In the genomic region with DNA sequence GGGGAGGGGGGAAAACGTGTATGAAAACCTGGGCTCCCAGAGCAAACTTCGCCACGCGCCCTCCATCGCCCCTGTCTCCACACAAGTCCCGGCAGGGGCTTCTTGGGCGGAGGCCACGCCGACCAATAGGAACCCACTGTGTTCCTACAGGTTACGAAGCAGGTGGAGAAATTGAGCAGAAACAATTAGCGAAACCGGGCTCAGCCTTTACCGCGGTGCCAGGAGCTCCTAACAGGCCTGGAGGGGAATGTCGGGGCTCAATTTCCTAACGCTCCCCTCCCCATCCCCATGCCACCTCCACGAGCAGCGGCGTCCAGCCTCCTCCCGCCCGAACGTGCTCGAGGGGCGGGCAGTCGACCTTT, we compare ENCODE assay signal across 8 cellular contexts. TPM values are rescaled to one million over a fixed set of nuclear protein-coding genes. Genes with fewer than 3 reads are reported as not detected.
DNase-seq lines count a peak whose midpoint lies in the region; ATAC-seq and TF ChIP-seq lines count a peak whose summit lies in the region.

No MANE protein-coding gene starts in this region.

- H3K79me1 ChIP-seq in mesendoderm (ENCODE audit: low read length) = no peaks in the 10 kb centered on the region

- no peak overlapping the region for H2BK15ac ChIP-seq in mesendoderm (replicated peaks; ENCODE audit: low read depth)

- H3K4me3 ChIP-seq in mesendoderm (ENCODE audit: low read length) (peak overlapping the region; percentile 28), upper lobe of right lung (peak overlapping the region; percentile 60)

- H3K4me2 ChIP-seq in mesendoderm (ENCODE audit: low read length) = peak overlapping the region; percentile 86

- H2BK5ac ChIP-seq in mesendoderm (ENCODE audit: low read length) = peak overlapping the region; percentile 18

- H4K5ac ChIP-seq in mesendoderm (ENCODE audit: low read length) = no peak overlapping the region

- intact Hi-C loops in upper lobe of right lung (cut with DNase I) = no loop called here

- H3K79me2 ChIP-seq in mesendoderm (ENCODE audit: control insufficient read depth, insufficient read depth, low read length) = peaks cover 2% of the 10 kb centered on the region

- H3K9ac ChIP-seq in mesendoderm (ENCODE audit: low read length) = peak overlapping the region; percentile 61

- no peak overlapping the region for H4K8ac ChIP-seq in mesendoderm (ENCODE audit: low read depth, low read length)

- no peak overlapping the region for H3K27ac Mint-ChIP-seq in activated naive CD4-positive, alpha-beta T cell treated with anti-CD3 and anti-CD28 coated beads, Interleukin-2, amount 10 ng/mL, durations not matched to agents 7 days and 5 days
- H3K27ac Mint-ChIP-seq in activated naive CD8-positive, alpha-beta T cell treated with anti-CD3 and anti-CD28 coated beads for 36 hours = no peak overlapping the region

- H3K56ac ChIP-seq in mesendoderm (ENCODE audit: low read length) = peak overlapping the region; percentile 84

- no peak overlapping the region for H2BK120ac ChIP-seq in mesendoderm (ENCODE audit: low read depth, low read length)

- H3K4ac ChIP-seq in mesendoderm (ENCODE audit: low read depth, low read length) = no peak overlapping the region

- H3K27me3 ChIP-seq in mesendoderm (ENCODE audit: insufficient read depth, low read length, poor library complexity) (peaks cover 15% of the 10 kb centered on the region), upper lobe of right lung (peaks cover 31% of the 10 kb centered on the region)

- H3K9me3 Mint-ChIP-seq in activated naive CD4-positive, alpha-beta T cell treated with anti-CD3 and anti-CD28 coated beads, Interleukin-2, amount 10 ng/mL, durations not matched to agents 7 days and 5 days = no peaks in the 10 kb centered on the region
- no peaks in the 10 kb centered on the region for H3K9me3 Mint-ChIP-seq in activated naive CD8-positive, alpha-beta T cell treated with anti-CD3 and anti-CD28 coated beads for 36 hours

- H3K18ac ChIP-seq in mesendoderm (ENCODE audit: low read length) = peak overlapping the region; percentile 70

- H3K4me3 Mint-ChIP-seq in activated naive CD4-positive, alpha-beta T cell treated with anti-CD3 and anti-CD28 coated beads, Interleukin-2, amount 10 ng/mL, durations not matched to agents 7 days and 5 days = peak overlapping the region; percentile 69
- H3K4me3 Mint-ChIP-seq in activated naive CD8-positive, alpha-beta T cell treated with anti-CD3 and anti-CD28 coated beads for 36 hours = peak overlapping the region; percentile 38

- peak overlapping the region; percentile 75 for H3K23ac ChIP-seq in mesendoderm (ENCODE audit: low read length)

- no peak for ATAC-seq in upper lobe of right lung
- no peak for ATAC-seq in HG03442 (IDR thresholded peaks at IDR 0.05; ENCODE audit: unreplicated experiment)
- no peak for ATAC-seq in GM18858 (IDR thresholded peaks at IDR 0.05; ENCODE audit: unreplicated experiment)

- no peak for DNase-seq in activated naive CD4-positive, alpha-beta T cell treated with anti-CD3 and anti-CD28 coated beads, Interleukin-2, amount 10 ng/mL, durations not matched to agents 7 days and 5 days
- no peak for DNase-seq in activated naive CD4-positive, alpha-beta T cell treated with Interleukin-2 at 50 U/mL for 16 hours
- DNase-seq in activated naive CD8-positive, alpha-beta T cell treated with anti-CD3 and anti-CD28 coated beads for 36 hours = no peak
- DNase-seq in mesendoderm (peak; percentile 38), upper lobe of right lung (no peak), NCI-H1048 (lab: John Stamatoyannopoulos, UW) (no peak)

- H3K9me3 ChIP-seq in upper lobe of right lung = no peaks in the 10 kb centered on the region

- H3K36me3 Mint-ChIP-seq in activated naive CD4-positive, alpha-beta T cell treated with anti-CD3 and anti-CD28 coated beads, Interleukin-2, amount 10 ng/mL, durations not matched to agents 7 days and 5 days = no peaks in the 10 kb centered on the region
- H3K36me3 Mint-ChIP-seq in activated naive CD8-positive, alpha-beta T cell treated with anti-CD3 and anti-CD28 coated beads for 36 hours = no peaks in the 10 kb centered on the region

- H3K36me3 ChIP-seq in mesendoderm (ENCODE audit: control insufficient read depth, insufficient read depth, low read length) = no peaks in the 10 kb centered on the region
- H3K36me3 ChIP-seq in upper lobe of right lung = no peaks in the 10 kb centered on the region

- CTCF ChIA-PET in activated naive CD4-positive, alpha-beta T cell treated with anti-CD3 and anti-CD28 coated beads, Interleukin-2, amount 10 ng/mL, durations not matched to agents 7 days and 5 days (lab: Charles Lee) = no interaction called here

- WGBS in mesendoderm (ENCODE audit: extremely low coverage, insufficient coverage, low lambda C conversion rate) = no CpG with 5 or more reads among the region's 25 CpGs

- H3K4me1 ChIP-seq in mesendoderm (ENCODE audit: control insufficient read depth, low read depth, low read length) (no peaks in the 10 kb centered on the region), upper lobe of right lung (peaks cover 14% of the 10 kb centered on the region)

- H2AK5ac ChIP-seq in mesendoderm (ENCODE audit: low read length) = no peak overlapping the region

- H3K4me1 Mint-ChIP-seq in activated naive CD4-positive, alpha-beta T cell treated with anti-CD3 and anti-CD28 coated beads, Interleukin-2, amount 10 ng/mL, durations not matched to agents 7 days and 5 days = peaks cover 22% of the 10 kb centered on the region
- peaks cover 11% of the 10 kb centered on the region for H3K4me1 Mint-ChIP-seq in activated naive CD8-positive, alpha-beta T cell treated with anti-CD3 and anti-CD28 coated beads for 36 hours

- H3K27ac ChIP-seq in mesendoderm (ENCODE audit: low read depth, low read length) (no peak overlapping the region), upper lobe of right lung (no peak overlapping the region)

- peaks cover 70% of the 10 kb centered on the region for H3K27me3 Mint-ChIP-seq in activated naive CD4-positive, alpha-beta T cell treated with anti-CD3 and anti-CD28 coated beads, Interleukin-2, amount 10 ng/mL, durations not matched to agents 7 days and 5 days
- peaks cover 69% of the 10 kb centered on the region for H3K27me3 Mint-ChIP-seq in activated naive CD8-positive, alpha-beta T cell treated with anti-CD3 and anti-CD28 coated beads for 36 hours

- TF ChIP-seq CTCF in upper lobe of right lung (IDR thresholded peaks at IDR 0.05) = no peak

RNA-seq across cellular contexts. Expression of a gene that starts 0.6 kb away (rescaled TPM):
- under 1 TPM; 0.23 to 0.28 TPM for total RNA-seq in activated naive CD8-positive, alpha-beta T cell treated with anti-CD3 and anti-CD28 coated beads for 36 hours
- polyA plus RNA-seq in mesendoderm (2013, experiment 1 of 2) = 8.9 TPM
- 8.0 TPM for polyA plus RNA-seq in mesendoderm (2013, experiment 2 of 2)
- total RNA-seq in upper lobe of right lung = 33.3 TPM

Comparison
In these comparisons a context has a peak if more than half of its experiments do, and no peak if none do; other contexts are left out.
1. RNA of a gene that starts 0.6 kb away (total RNA-seq): 33.3 TPM in upper lobe of right lung (single experiment); 0.23 to 0.28 TPM in activated naive CD8-positive, alpha-beta T cell treated with anti-CD3 and anti-CD28 coated beads for 36 hours; every median in the first group is over 10 times any median in the second.